8 cellular contexts compared by ENCODE assay signal in genomic region chr10:130190065-130190736, GRCh38. TPM values are rescaled to one million over a fixed set of nuclear protein-coding genes. Genes with fewer than 3 reads are reported as not detected.
DNase-seq lines count a peak whose midpoint lies in the region; ATAC-seq, FAIRE-seq and TF ChIP-seq lines count a peak whose summit lies in the region.

No MANE protein-coding gene starts in this region.

- peak overlapping the region; percentile 85 for H3K14ac ChIP-seq in neuronal stem cell (ENCODE audit: low read length)

- no peaks in the 10 kb centered on the region for H3K79me1 ChIP-seq in neuronal stem cell (ENCODE audit: low read depth, low read length)

- peak; percentile 91 for DNase-seq in D341Med (ENCODE audit: low spot score)
- peak; percentile 70 for DNase-seq in HT1080 (ENCODE audit: low read depth)
- peak; percentile 65 for DNase-seq in RPMI8226
- DNase-seq in activated gamma-delta T cell (lab: John Stamatoyannopoulos, UW): peak; percentile 75
- DNase-seq in frontal cortex (ENCODE audit: low spot score in 2 of 2): peak; percentile 92 to 95
- peak; percentile 92 for DNase-seq in neuronal stem cell (ENCODE audit: low spot score)
- peak; percentile 94 for DNase-seq in stomach

- intact Hi-C loops in stomach (cut with DNase I; ENCODE audit: low total_unique reads): no loop called here

- H3K18ac ChIP-seq in neuronal stem cell (ENCODE audit: low read length): peak overlapping the region; percentile 87

- no peak for TF ChIP-seq POLR2A in stomach (IDR thresholded peaks at IDR 0.05)

- peak overlapping the region; percentile 91 for H2BK12ac ChIP-seq in neuronal stem cell (ENCODE audit: low read length)

- no CpG with 5 or more reads among the region's 81 CpGs for WGBS in neuronal stem cell (ENCODE audit: extremely low coverage in 2 of 2, insufficient read length in 2 of 2, insufficient replicate concordance in 1 of 2), 2 donors
- 2 to 7% (median 2%) methylated on average over 10 to 81 of the region's 81 CpGs for WGBS in stomach, 5 donors

- TF ChIP-seq EP300 in stomach (IDR thresholded peaks at IDR 0.05): no peak

- H3K9ac ChIP-seq in neuronal stem cell (ENCODE audit: low read depth, low read length, poor library complexity): peak overlapping the region; percentile 92

- H3K36me3 ChIP-seq in neuronal stem cell (replicated peaks in 1 of 2; ENCODE audit: control insufficient read depth in 2 of 2, insufficient read depth in 2 of 2, low read length in 2 of 2) (peaks cover 2 to 29% of the 10 kb centered on the region in 2 donors), stomach (peaks cover 7 to 30% (median 25%) of the 10 kb centered on the region in 4 donors)

- no peak overlapping the region for H4K91ac ChIP-seq in neuronal stem cell (ENCODE audit: low read depth, low read length, poor library complexity)

- H3K4me2 ChIP-seq in neuronal stem cell (ENCODE audit: insufficient read depth, low read length, poor library complexity, severe bottlenecking): peak overlapping the region; percentile 87

- ATAC-seq in GM21367 (IDR thresholded peaks at IDR 0.05; ENCODE audit: unreplicated experiment): peak; percentile 94

- H3K27me3 ChIP-seq in neuronal stem cell (ENCODE audit: control insufficient read depth in 3 of 3, insufficient read depth in 3 of 3, low read depth in 1 of 3, low read length in 3 of 3): no peaks in the 10 kb centered on the region
- H3K27me3 ChIP-seq in stomach: peaks cover 0 to 34% (median 0%) of the 10 kb centered on the region in 3 donors

- H2BK5ac ChIP-seq in neuronal stem cell (ENCODE audit: low read length): no peak overlapping the region

- peak overlapping the region; percentile 99 for H2BK120ac ChIP-seq in neuronal stem cell (ENCODE audit: low read depth, low read length)

- H3K9me3 ChIP-seq in neuronal stem cell (replicated peaks in 1 of 2; ENCODE audit: control insufficient read depth in 2 of 2, insufficient read depth in 1 of 2, low read depth in 1 of 2, low read length in 2 of 2) (peaks cover 0 to 2% of the 10 kb centered on the region in 2 donors), stomach (no peaks in the 10 kb centered on the region)

- peak overlapping the region; percentile 85 for H2AK5ac ChIP-seq in neuronal stem cell (ENCODE audit: low read depth, low read length)

- FAIRE-seq in frontal cortex (lab: Jason Lieb, UNC): no peak

- H4K8ac ChIP-seq in neuronal stem cell (ENCODE audit: low read depth, low read length): no peak overlapping the region

- H3K23ac ChIP-seq in neuronal stem cell (ENCODE audit: low read depth, low read length, poor library complexity): no peak overlapping the region

- H3K4me3 ChIP-seq in neuronal stem cell (ENCODE audit: low read length in 2 of 2): peak overlapping the region in 1 of 2 donors; percentile 86
- peak overlapping the region; percentile 61 to 74 (median 67) for H3K4me3 ChIP-seq in stomach

- H2AFZ ChIP-seq in neuronal stem cell (ENCODE audit: low read length): no peak overlapping the region

- TF ChIP-seq CTCF in stomach (IDR thresholded peaks at IDR 0.05): peak in 5 of 7 experiments; percentile 90 to 100 (median 99)

- H3K4me1 ChIP-seq in neuronal stem cell (ENCODE audit: control insufficient read depth in 2 of 2, insufficient read depth in 1 of 2, low read depth in 1 of 2, low read length in 2 of 2) (peaks cover 0 to 12% of the 10 kb centered on the region in 2 donors), stomach (peaks cover 0 to 15% (median 14%) of the 10 kb centered on the region in 4 donors)

- H3K4ac ChIP-seq in neuronal stem cell (ENCODE audit: low read length): peak overlapping the region; percentile 39

- H2BK15ac ChIP-seq in neuronal stem cell (ENCODE audit: low read length): no peak overlapping the region

- H3K27ac ChIP-seq in neuronal stem cell (replicated peaks; ENCODE audit: low read length): no peak overlapping the region
- peak overlapping the region in 3 of 5 donors; percentile 19 to 66 (median 25) for H3K27ac ChIP-seq in stomach

RNA-seq across cellular contexts. Expression of gene GLRX3, which starts 54.0 kb away (rescaled TPM):
- 178 and 182 TPM in 2 replicates for total RNA-seq in HT1080 (2014; rRNA removed; shearing (Covaris generic))
- polyA plus RNA-seq in HT1080 (2015; cell fraction: cytosol; rRNA removed): 191 and 201 TPM in 2 replicates
- 120 and 128 TPM in 2 replicates for polyA plus RNA-seq in HT1080 (2015; cell fraction: nucleus; rRNA removed)
- 68.5 TPM for total RNA-seq in frontal cortex
- 124 TPM for polyA plus RNA-seq in neuronal stem cell (2013, experiment 1 of 2)
- 125 TPM for polyA plus RNA-seq in neuronal stem cell (2013, experiment 2 of 2)
- total RNA-seq in stomach: 10 to 100 TPM in 4 of 5 donors, 1 to 10 TPM in 1; 1.2 to 80.5 (median 34.2) TPM
- polyA plus RNA-seq in stomach: 10 to 100 TPM; 59.9 to 80.2 (median 72.0) TPM
